Comparison of ENCODE assay signal across 1 cellular context in genomic region chr1:57411262-57411661, GRCh38.
TF ChIP-seq lines count a peak whose summit lies in the region.

No MANE protein-coding gene starts in this region.

TF ChIP-seq in WTC11, 78 proteins besides CTCF, POLR2A, EP300 and RAD21 (continued from another document):
- TF ChIP-seq, protein P1, sequence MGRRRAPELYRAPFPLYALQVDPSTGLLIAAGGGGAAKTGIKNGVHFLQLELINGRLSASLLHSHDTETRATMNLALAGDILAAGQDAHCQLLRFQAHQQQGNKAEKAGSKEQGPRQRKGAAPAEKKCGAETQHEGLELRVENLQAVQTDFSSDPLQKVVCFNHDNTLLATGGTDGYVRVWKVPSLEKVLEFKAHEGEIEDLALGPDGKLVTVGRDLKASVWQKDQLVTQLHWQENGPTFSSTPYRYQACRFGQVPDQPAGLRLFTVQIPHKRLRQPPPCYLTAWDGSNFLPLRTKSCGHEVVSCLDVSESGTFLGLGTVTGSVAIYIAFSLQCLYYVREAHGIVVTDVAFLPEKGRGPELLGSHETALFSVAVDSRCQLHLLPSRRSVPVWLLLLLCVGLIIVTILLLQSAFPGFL (CRISPR knock-in tag; IDR thresholded peaks at IDR 0.05; ENCODE audit: borderline replicate concordance) = no peak
- no peak for TF ChIP-seq ZNF423 (CRISPR knock-in tag; IDR thresholded peaks at IDR 0.05)
- TF ChIP-seq, protein P2, sequence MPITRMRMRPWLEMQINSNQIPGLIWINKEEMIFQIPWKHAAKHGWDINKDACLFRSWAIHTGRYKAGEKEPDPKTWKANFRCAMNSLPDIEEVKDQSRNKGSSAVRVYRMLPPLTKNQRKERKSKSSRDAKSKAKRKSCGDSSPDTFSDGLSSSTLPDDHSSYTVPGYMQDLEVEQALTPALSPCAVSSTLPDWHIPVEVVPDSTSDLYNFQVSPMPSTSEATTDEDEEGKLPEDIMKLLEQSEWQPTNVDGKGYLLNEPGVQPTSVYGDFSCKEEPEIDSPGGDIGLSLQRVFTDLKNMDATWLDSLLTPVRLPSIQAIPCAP (CRISPR knock-in tag; IDR thresholded peaks at IDR 0.05) = no peak
- no peak for TF ChIP-seq NR2C2 (CRISPR knock-in tag; IDR thresholded peaks at IDR 0.05)
